1 cellular context compared by ENCODE assay signal in the genomic region with DNA sequence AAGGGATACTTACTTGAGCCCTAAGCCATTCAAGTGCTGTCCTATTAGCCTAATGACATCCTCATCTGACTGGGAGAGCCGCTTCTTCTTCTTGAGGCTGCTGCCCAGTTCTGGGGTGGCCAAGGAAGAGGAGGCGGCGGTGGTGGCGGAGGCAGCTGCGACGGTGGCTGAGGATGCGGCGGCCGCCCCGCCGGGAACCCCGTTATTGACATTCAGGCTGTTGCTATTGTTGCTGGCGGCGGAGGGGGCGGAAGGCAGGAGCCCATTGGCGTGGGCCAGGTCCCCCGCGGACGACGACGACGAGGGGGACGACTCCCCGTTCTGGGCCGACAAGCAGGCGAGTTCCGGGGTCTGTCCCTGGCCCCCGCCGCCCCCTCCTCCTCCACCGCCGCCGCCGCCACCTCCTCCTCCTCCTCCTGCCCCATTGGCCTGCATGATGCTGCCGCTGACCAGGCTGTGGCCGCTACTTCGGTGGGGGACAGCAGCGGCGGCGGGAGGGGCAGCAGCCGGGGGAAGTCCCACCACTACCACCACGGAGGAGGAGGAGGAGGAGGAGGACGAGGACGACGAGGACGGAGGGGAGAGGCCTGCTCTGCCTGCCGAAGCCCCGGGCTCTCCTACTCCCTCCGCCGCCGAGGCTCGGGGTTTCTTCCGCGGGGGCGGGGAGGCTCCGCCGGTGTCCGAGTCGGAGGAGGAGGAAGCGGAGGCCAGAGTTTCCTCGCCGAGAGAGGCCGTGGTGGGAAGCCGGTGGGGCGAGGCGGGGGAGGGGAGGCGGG.
TF ChIP-seq lines count a peak whose summit lies in the region.

No MANE protein-coding gene starts in this region.

TF ChIP-seq in K562, 482 proteins besides CTCF, POLR2A, EP300 and RAD21 (continued from another document):
- TF ChIP-seq ETS2 (tag; IDR thresholded peaks at IDR 0.05; ENCODE audit: borderline replicate concordance, poor library complexity, severe bottlenecking) (no peak), KAT7 (CRISPR knock-in tag; IDR thresholded peaks at IDR 0.05; ENCODE audit: borderline replicate concordance) (no peak), ZNF507 (tag; conservative IDR thresholded peaks at IDR 0.05) (no peak), ZC3H4 (CRISPR knock-in tag; IDR thresholded peaks at IDR 0.05; ENCODE audit: borderline replicate concordance) (no peak; the same call in 1 of the 2 replicates), MAFG (tag; conservative IDR thresholded peaks at IDR 0.05) (no peak), CEBPB (tag; IDR thresholded peaks at IDR 0.05) (no peak), GMEB1 (CRISPR knock-in tag; IDR thresholded peaks at IDR 0.05) (no peak), ZNF263 (CRISPR knock-in tag; IDR thresholded peaks at IDR 0.05; ENCODE audit: borderline replicate concordance) (peak; percentile 96), GTF2A2 (tag; IDR thresholded peaks at IDR 0.05) (no peak), ELF2 (CRISPR knock-in tag; IDR thresholded peaks at IDR 0.05) (no peak), JUN (IDR thresholded peaks at IDR 0.05; ENCODE audit: borderline replicate concordance, low read depth, low read length) (no peak), JUN (CRISPR knock-in tag; IDR thresholded peaks at IDR 0.05; ENCODE audit: borderline replicate concordance) (0 out of 2 replicates have a peak, but pooled peaks have one; percentile 15), MECOM (CRISPR knock-in tag; IDR thresholded peaks at IDR 0.05) (no peak), ZNF12 (CRISPR knock-in tag; IDR thresholded peaks at IDR 0.05) (no peak; the same call in 1 of the 2 replicates), HMG20A (CRISPR knock-in tag; conservative IDR thresholded peaks at IDR 0.05) (no peak), LARP7 (IDR thresholded peaks at IDR 0.05) (no peak), MAX (CRISPR knock-in tag; IDR thresholded peaks at IDR 0.05) (peak; percentile 16; the same call in 1 of the 2 replicates), FOXK2 (conservative IDR thresholded peaks at IDR 0.05 in 1 of 2, IDR thresholded peaks at IDR 0.05 in 1 of 2; ENCODE audit: low read depth in 2 of 2) (0 out of 4 replicates have a peak, but pooled peaks have one; percentile 10 to 24), ZNF592 (IDR thresholded peaks at IDR 0.05) (no peak), RBFOX2 (IDR thresholded peaks at IDR 0.05; ENCODE audit: low read depth, low read length) (peak; percentile 77), CXXC5 (CRISPR knock-in tag; IDR thresholded peaks at IDR 0.05) (peak; percentile 17; the same call in 1 of the 2 replicates), JUNB (CRISPR knock-in tag; conservative IDR thresholded peaks at IDR 0.05) (no peak), FOXJ2 (tag; IDR thresholded peaks at IDR 0.05) (no peak), ZNF197 (CRISPR knock-in tag; IDR thresholded peaks at IDR 0.05; ENCODE audit: low read depth) (no peak), SMAD2 (IDR thresholded peaks at IDR 0.05; ENCODE audit: low read depth, low read length) (no peak), HNRNPH1 (optimal IDR thresholded peaks at IDR 0.05; ENCODE audit: low read depth, low read length) (no peak), CCNT2 (IDR thresholded peaks at IDR 0.05; ENCODE audit: borderline replicate concordance, extremely low read depth, insufficient read length, low read depth, low read length) (peak; percentile 13), BACH1 (tag; IDR thresholded peaks at IDR 0.05) (no peak), NFIX (CRISPR knock-in tag; IDR thresholded peaks at IDR 0.05; ENCODE audit: low read depth) (no peak), CREBBP (IDR thresholded peaks at IDR 0.05; ENCODE audit: low read depth, low read length) (no peak), ZFX (CRISPR knock-in tag; IDR thresholded peaks at IDR 0.05) (peak; percentile 95)
- TF ChIP-seq, protein P1, sequence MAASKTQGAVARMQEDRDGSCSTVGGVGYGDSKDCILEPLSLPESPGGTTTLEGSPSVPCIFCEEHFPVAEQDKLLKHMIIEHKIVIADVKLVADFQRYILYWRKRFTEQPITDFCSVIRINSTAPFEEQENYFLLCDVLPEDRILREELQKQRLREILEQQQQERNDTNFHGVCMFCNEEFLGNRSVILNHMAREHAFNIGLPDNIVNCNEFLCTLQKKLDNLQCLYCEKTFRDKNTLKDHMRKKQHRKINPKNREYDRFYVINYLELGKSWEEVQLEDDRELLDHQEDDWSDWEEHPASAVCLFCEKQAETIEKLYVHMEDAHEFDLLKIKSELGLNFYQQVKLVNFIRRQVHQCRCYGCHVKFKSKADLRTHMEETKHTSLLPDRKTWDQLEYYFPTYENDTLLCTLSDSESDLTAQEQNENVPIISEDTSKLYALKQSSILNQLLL (CRISPR knock-in tag; IDR thresholded peaks at IDR 0.05; ENCODE audit: borderline replicate concordance) = no peak
- TF ChIP-seq, protein P2, sequence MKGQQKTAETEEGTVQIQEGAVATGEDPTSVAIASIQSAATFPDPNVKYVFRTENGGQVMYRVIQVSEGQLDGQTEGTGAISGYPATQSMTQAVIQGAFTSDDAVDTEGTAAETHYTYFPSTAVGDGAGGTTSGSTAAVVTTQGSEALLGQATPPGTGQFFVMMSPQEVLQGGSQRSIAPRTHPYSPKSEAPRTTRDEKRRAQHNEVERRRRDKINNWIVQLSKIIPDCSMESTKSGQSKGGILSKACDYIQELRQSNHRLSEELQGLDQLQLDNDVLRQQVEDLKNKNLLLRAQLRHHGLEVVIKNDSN (CRISPR knock-in tag; IDR thresholded peaks at IDR 0.05) = no peak
- TF ChIP-seq, protein P3, sequence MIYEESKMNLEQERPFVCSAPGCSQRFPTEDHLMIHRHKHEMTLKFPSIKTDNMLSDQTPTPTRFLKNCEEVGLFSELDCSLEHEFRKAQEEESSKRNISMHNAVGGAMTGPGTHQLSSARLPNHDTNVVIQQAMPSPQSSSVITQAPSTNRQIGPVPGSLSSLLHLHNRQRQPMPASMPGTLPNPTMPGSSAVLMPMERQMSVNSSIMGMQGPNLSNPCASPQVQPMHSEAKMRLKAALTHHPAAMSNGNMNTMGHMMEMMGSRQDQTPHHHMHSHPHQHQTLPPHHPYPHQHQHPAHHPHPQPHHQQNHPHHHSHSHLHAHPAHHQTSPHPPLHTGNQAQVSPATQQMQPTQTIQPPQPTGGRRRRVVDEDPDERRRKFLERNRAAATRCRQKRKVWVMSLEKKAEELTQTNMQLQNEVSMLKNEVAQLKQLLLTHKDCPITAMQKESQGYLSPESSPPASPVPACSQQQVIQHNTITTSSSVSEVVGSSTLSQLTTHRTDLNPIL (CRISPR knock-in tag; IDR thresholded peaks at IDR 0.05) = no peak
- TF ChIP-seq, protein P4, sequence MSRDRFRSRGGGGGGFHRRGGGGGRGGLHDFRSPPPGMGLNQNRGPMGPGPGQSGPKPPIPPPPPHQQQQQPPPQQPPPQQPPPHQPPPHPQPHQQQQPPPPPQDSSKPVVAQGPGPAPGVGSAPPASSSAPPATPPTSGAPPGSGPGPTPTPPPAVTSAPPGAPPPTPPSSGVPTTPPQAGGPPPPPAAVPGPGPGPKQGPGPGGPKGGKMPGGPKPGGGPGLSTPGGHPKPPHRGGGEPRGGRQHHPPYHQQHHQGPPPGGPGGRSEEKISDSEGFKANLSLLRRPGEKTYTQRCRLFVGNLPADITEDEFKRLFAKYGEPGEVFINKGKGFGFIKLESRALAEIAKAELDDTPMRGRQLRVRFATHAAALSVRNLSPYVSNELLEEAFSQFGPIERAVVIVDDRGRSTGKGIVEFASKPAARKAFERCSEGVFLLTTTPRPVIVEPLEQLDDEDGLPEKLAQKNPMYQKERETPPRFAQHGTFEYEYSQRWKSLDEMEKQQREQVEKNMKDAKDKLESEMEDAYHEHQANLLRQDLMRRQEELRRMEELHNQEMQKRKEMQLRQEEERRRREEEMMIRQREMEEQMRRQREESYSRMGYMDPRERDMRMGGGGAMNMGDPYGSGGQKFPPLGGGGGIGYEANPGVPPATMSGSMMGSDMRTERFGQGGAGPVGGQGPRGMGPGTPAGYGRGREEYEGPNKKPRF (IDR thresholded peaks at IDR 0.05; ENCODE audit: low read depth, low read length) = no peak
